20 cellular contexts compared by ENCODE assay signal in genomic region chr10:69405221-69405620, GRCh38. TPM values are rescaled to one million over a fixed set of nuclear protein-coding genes. Genes with fewer than 3 reads are reported as not detected.
DNase-seq lines count a peak whose midpoint lies in the region; ATAC-seq and TF ChIP-seq lines count a peak whose summit lies in the region.
"Had no signal": no experiment of that assay in that cellular context is flagged by ENCODE, and none has a peak within 500 bp of the region (broad histone marks: within the 10 kb centered on the region; RNA-seq: fewer than 3 reads in every experiment).

No MANE protein-coding gene starts in this region.

- H3K27ac ChIP-seq in epithelial cell of prostate: peak overlapping the region; percentile 65
- H3K27ac ChIP-seq in rectal smooth muscle tissue (ENCODE audit: low read depth, low read length): peak overlapping the region; percentile 14
- H3K27ac ChIP-seq: KMS-11 had no signal

- no peaks in the 10 kb centered on the region for H3K27me3 ChIP-seq in rectal smooth muscle tissue (ENCODE audit: control insufficient read depth, insufficient read depth, low read length)
- H3K27me3 ChIP-seq: adrenal gland, gastrocnemius medialis had no signal

- H3K27ac Mint-ChIP-seq in HFFc6: no peak overlapping the region; the same call in 1 of the 2 replicates
- H3K27ac Mint-ChIP-seq in activated naive CD8-positive, alpha-beta T cell treated with anti-CD3 and anti-CD28 coated beads for 36 hours: no peak overlapping the region
- H3K27ac Mint-ChIP-seq: activated B cell treated with CpG ODN at 0.5 μM for 24 hours had no signal

- TF ChIP-seq CTCF in AG10803 (conservative IDR thresholded peaks at IDR 0.05; ENCODE audit: low read length): no peak
- no peak for TF ChIP-seq CTCF in HFFc6 (IDR thresholded peaks at IDR 0.05)

- peaks cover 13% of the 10 kb centered on the region for H3K27me3 Mint-ChIP-seq in HFFc6 (ENCODE audit: insufficient read depth)
- no peaks in the 10 kb centered on the region for H3K27me3 Mint-ChIP-seq in activated naive CD8-positive, alpha-beta T cell treated with anti-CD3 and anti-CD28 coated beads for 36 hours
- H3K27me3 Mint-ChIP-seq: activated B cell treated with CpG ODN at 0.5 μM for 24 hours; effector memory CD8-positive, alpha-beta T cell had no signal

- H3K4me3 Mint-ChIP-seq in HFFc6: no peak overlapping the region
- no peak overlapping the region for H3K4me3 Mint-ChIP-seq in activated naive CD8-positive, alpha-beta T cell treated with anti-CD3 and anti-CD28 coated beads for 36 hours
- H3K4me3 Mint-ChIP-seq: activated B cell treated with CpG ODN at 0.5 μM for 24 hours; effector memory CD8-positive, alpha-beta T cell had no signal

- H3K36me3 ChIP-seq in rectal smooth muscle tissue (ENCODE audit: control insufficient read depth, insufficient read depth, low read length): peaks cover 14% of the 10 kb centered on the region

- H3K36me3 Mint-ChIP-seq in HFFc6 (ENCODE audit: low read depth): peaks cover 32% of the 10 kb centered on the region
- H3K36me3 Mint-ChIP-seq in activated naive CD8-positive, alpha-beta T cell treated with anti-CD3 and anti-CD28 coated beads for 36 hours: peaks cover 25% of the 10 kb centered on the region

- peaks cover 21% of the 10 kb centered on the region for H3K4me1 ChIP-seq in rectal smooth muscle tissue (ENCODE audit: control insufficient read depth, insufficient read depth, low read length)

- no peak for ATAC-seq in HG02588 (IDR thresholded peaks at IDR 0.05; ENCODE audit: unreplicated experiment)
- ATAC-seq: effector memory CD8-positive, alpha-beta T cell; gastrocnemius medialis; left lobe of liver; stimulated activated naive CD8-positive, alpha-beta T cell treated with anti-CD3 and anti-CD28 coated beads, Interleukin-15, Interleukin-2, amounts not matched to agents 100 U/mL and 50 U/mL, for 24 hours had no signal

- H3K9ac ChIP-seq in rectal smooth muscle tissue (ENCODE audit: low read length): no peak overlapping the region
- H3K9ac ChIP-seq: KMS-11 had no signal

- no peak overlapping the region for H3K4me3 ChIP-seq in AG10803 (ENCODE audit: low read length)
- no peak overlapping the region for H3K4me3 ChIP-seq in rectal smooth muscle tissue (ENCODE audit: low read length)
- H3K4me3 ChIP-seq: adrenal gland, gastrocnemius medialis had no signal

- peaks cover 50% of the 10 kb centered on the region for H3K4me1 Mint-ChIP-seq in HFFc6 (ENCODE audit: low read depth)
- peaks cover 12% of the 10 kb centered on the region for H3K4me1 Mint-ChIP-seq in activated naive CD8-positive, alpha-beta T cell treated with anti-CD3 and anti-CD28 coated beads for 36 hours

- DNase-seq in AG10803 (ENCODE audit: low read depth): peak; percentile 28
- DNase-seq in HFFc6: peak; percentile 23
- no peak for DNase-seq in epithelial cell of prostate (ENCODE audit: low read depth, low spot score)
- DNase-seq in germinal center (ENCODE audit: low spot score): no peak
- DNase-seq in HK-2 (ENCODE audit: unreplicated experiment): no peak
- no peak for DNase-seq in activated naive CD8-positive, alpha-beta T cell treated with anti-CD3 and anti-CD28 coated beads for 36 hours
- DNase-seq: activated B cell treated with CpG ODN at 0.5 μM for 24 hours; adrenal gland; effector memory CD8-positive, alpha-beta T cell; gastrocnemius medialis; NCI-H1048; NCI-H2107; NCI-H524 treated with DMSO at 0.1 percent for 48 hours; nucleus accumbens; stimulated activated naive CD8-positive, alpha-beta T cell treated with anti-CD3 and anti-CD28 coated beads, Interleukin-15, Interleukin-2, amounts not matched to agents 100 U/mL and 50 U/mL, for 24 hours had no signal

- H3K9me3 Mint-ChIP-seq in HFFc6: no peaks in the 10 kb centered on the region
- H3K9me3 Mint-ChIP-seq in activated naive CD8-positive, alpha-beta T cell treated with anti-CD3 and anti-CD28 coated beads for 36 hours: no peaks in the 10 kb centered on the region
- H3K9me3 Mint-ChIP-seq: activated B cell treated with CpG ODN at 0.5 μM for 24 hours; effector memory CD8-positive, alpha-beta T cell had no signal

RNA-seq across cellular contexts. Expression of gene TACR2, which starts 11.5 kb away (rescaled TPM):
- not detected for total RNA-seq in HFFc6 (2021; fragmentation: NEBNext Ultra II Directional; extraction: Animal tissue kit (Norgen Biotek cat#: 25700))
- total RNA-seq in activated naive CD8-positive, alpha-beta T cell treated with anti-CD3 and anti-CD28 coated beads for 36 hours: not detected
- total RNA-seq: activated B cell treated with CpG ODN at 0.5 μM for 24 hours; left lobe of liver; T-helper 2 cell treated with Interferon-gamma antibody and Interleukin-4, amounts not matched to agents 100 ng/mL and 5 ng/mL, for 36 hours had no signal

RNA-seq across cellular contexts. Expression of gene TSPAN15, which starts 46.0 kb away (rescaled TPM):
- total RNA-seq in HFFc6 (2021; fragmentation: NEBNext Ultra II Directional; extraction: Animal tissue kit (Norgen Biotek cat#: 25700)): 1 to 10 TPM; 1.8 to 4.0 (median 2.1) TPM
- total RNA-seq in activated naive CD8-positive, alpha-beta T cell treated with anti-CD3 and anti-CD28 coated beads for 36 hours: under 1 TPM; 0.60 to 0.66 TPM

Comparison
In these comparisons a context has a peak if more than half of its experiments do, and no peak if none do; other contexts are left out.
1. DNase-seq: peak in AG10803 (single experiment) and HFFc6 (single experiment); none in epithelial cell of prostate (single experiment), germinal center (single experiment), HK-2 (single experiment) and activated naive CD8-positive, alpha-beta T cell treated with anti-CD3 and anti-CD28 coated beads for 36 hours (single experiment).